In the genomic region with DNA sequence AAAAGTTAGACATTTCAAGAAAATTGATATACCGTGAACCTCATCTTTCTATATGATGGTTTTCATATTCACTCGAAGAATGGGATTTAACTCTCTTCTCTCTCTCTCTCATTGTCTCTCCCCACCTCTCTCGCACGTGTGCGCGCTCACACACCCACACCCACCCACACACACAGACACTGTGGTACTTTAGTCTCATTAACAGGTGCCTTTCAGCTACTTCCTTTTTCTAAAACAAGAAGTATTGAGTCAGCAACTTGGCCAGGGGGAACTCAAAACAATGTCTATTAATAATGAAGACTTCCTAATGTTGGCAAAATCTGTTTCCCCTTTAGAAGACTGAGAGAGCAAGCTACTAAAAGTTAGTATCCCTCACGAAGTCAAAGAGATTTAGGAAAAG, we compare ENCODE assay signal across 9 cellular contexts.
DNase-seq lines count a peak whose midpoint lies in the region; ATAC-seq and TF ChIP-seq lines count a peak whose summit lies in the region.
"Had no signal": no experiment of that assay in that cellular context is flagged by ENCODE, and none has a peak within 500 bp of the region (broad histone marks: within the 10 kb centered on the region; RNA-seq: fewer than 3 reads in every experiment).

No MANE protein-coding gene starts in this region.

- 95% methylated on average over 7 of the region's 7 CpGs for WGBS in mesenchymal stem cell

- H3K27me3 ChIP-seq in mesenchymal stem cell (ENCODE audit: control insufficient read depth in 1 of 2, insufficient read depth in 1 of 2, low read length in 2 of 2) = no peaks in the 10 kb centered on the region

- no peak for TF ChIP-seq CTCF in OCI-LY7 (conservative IDR thresholded peaks at IDR 0.05; ENCODE audit: low read length)

- no peak overlapping the region for H3K14ac ChIP-seq in mesenchymal stem cell (ENCODE audit: low read length in 2 of 2)

- no peak overlapping the region for H2AFZ ChIP-seq in OCI-LY7 (ENCODE audit: low read length)
- H2AFZ ChIP-seq in mesenchymal stem cell (ENCODE audit: low read depth, low read length) = no peak overlapping the region

- no TSS peak for BruUV-seq in OCI-LY7 (replicated peaks; lab: Mats Ljungman, UMichigan)

- H3K4me1 ChIP-seq in OCI-LY7 (ENCODE audit: insufficient read depth, low read length, poor library complexity, severe bottlenecking) = peaks cover 42% of the 10 kb centered on the region
- H3K4me1 ChIP-seq in mesenchymal stem cell (ENCODE audit: control insufficient read depth, insufficient read depth, low read depth, low read length) = no peaks in the 10 kb centered on the region

- DNase-seq in activated CD4-positive, alpha-beta T cell treated with anti-CD3 and anti-CD28 coated beads for 48 hours = peak; percentile 6
- DNase-seq in activated CD4-positive, alpha-beta T cell treated with anti-CD3 and anti-CD28 coated beads, Interleukin-2, amount 10 ng/mL, durations not matched to agents 7 days and 5 days = no peak
- DNase-seq in OCI-LY7 (ENCODE audit: low spot score) = peak; percentile 87
- peak; percentile 64 for DNase-seq in stimulated activated naive B cell treated with anti-CD40 and anti-IgM and Interleukin-4, amounts not matched to agents 10 μg/mL and 1 μg/mL and 100 μg/mL, for 72 hours
- no peak for DNase-seq in SKM-1 treated with dmso at 0.1 percent for 144 hours (lab: John Stamatoyannopoulos, UW; ENCODE audit: unreplicated experiment)
- DNase-seq in mesenchymal stem cell = no peak
- no peak for DNase-seq in NCI-H1694 treated with DMSO at 0.1 percent for 48 hours (lab: John Stamatoyannopoulos, UW)

- CTCF ChIA-PET in activated CD4-positive, alpha-beta T cell treated with anti-CD3 and anti-CD28 coated beads, Interleukin-2, amount 10 ng/mL, durations not matched to agents 7 days and 5 days (lab: Charles Lee) = no interaction called here
- CTCF ChIA-PET in OCI-LY7 (lab: Charles Lee; ENCODE audit: unreplicated experiment) = interaction anchor here (1.1 to 1.3 kb wide), 2 partner anchors 12 to 79 kb away, joined by 3 read pairs; no protein-coding TSS in a partner anchor

- H3K4me1 Mint-ChIP-seq in activated CD4-positive, alpha-beta T cell treated with anti-CD3 and anti-CD28 coated beads, Interleukin-2, amount 10 ng/mL, durations not matched to agents 7 days and 5 days = peaks cover 13% of the 10 kb centered on the region
- H3K4me1 Mint-ChIP-seq in stimulated activated naive B cell treated with anti-CD40 and anti-IgM and Interleukin-4, amounts not matched to agents 10 μg/mL and 1 μg/mL and 100 μg/mL, for 72 hours = peaks cover 13 to 31% of the 10 kb centered on the region in 2 donors

- H4K91ac ChIP-seq in mesenchymal stem cell (ENCODE audit: low read length) = no peak overlapping the region

- H3K4me2 ChIP-seq in OCI-LY7 (ENCODE audit: low read length) (peak overlapping the region; percentile 65), mesenchymal stem cell (ENCODE audit: low read length, poor library complexity, severe bottlenecking) (no peak overlapping the region)

- H3K9me2 ChIP-seq in OCI-LY7 (ENCODE audit: insufficient read depth, low read length) = no peaks in the 10 kb centered on the region

- no peak overlapping the region for H3K27ac Mint-ChIP-seq in activated CD4-positive, alpha-beta T cell treated with anti-CD3 and anti-CD28 coated beads, Interleukin-2, amount 10 ng/mL, durations not matched to agents 7 days and 5 days
- H3K27ac Mint-ChIP-seq in stimulated activated naive B cell treated with anti-CD40 and anti-IgM and Interleukin-4, amounts not matched to agents 10 μg/mL and 1 μg/mL and 100 μg/mL, for 72 hours = peak overlapping the region; percentile 1

- intact Hi-C loops in OCI-LY7 (cut with micrococcal nuclease; ENCODE audit: unreplicated experiment) = no loop called here

- no peak overlapping the region for H3K23ac ChIP-seq in mesenchymal stem cell (ENCODE audit: low read length in 2 of 2)

- H3K27ac ChIP-seq in OCI-LY7 (ENCODE audit: low read depth, low read length, poor library complexity, severe bottlenecking) = peak overlapping the region; percentile 8
- H3K27ac ChIP-seq in mesenchymal stem cell (ENCODE audit: low read length, poor library complexity, severe bottlenecking) = no peak overlapping the region
- H3K27ac ChIP-seq: epithelial cell of prostate had no signal

- no peak overlapping the region for H4K8ac ChIP-seq in mesenchymal stem cell (ENCODE audit: low read length)

- H2BK120ac ChIP-seq in mesenchymal stem cell (ENCODE audit: low read depth, low read length) = no peak overlapping the region

- peaks cover 37% of the 10 kb centered on the region for H3K27me3 Mint-ChIP-seq in activated CD4-positive, alpha-beta T cell treated with anti-CD3 and anti-CD28 coated beads, Interleukin-2, amount 10 ng/mL, durations not matched to agents 7 days and 5 days
- peaks cover 17 to 29% of the 10 kb centered on the region in 2 donors for H3K27me3 Mint-ChIP-seq in stimulated activated naive B cell treated with anti-CD40 and anti-IgM and Interleukin-4, amounts not matched to agents 10 μg/mL and 1 μg/mL and 100 μg/mL, for 72 hours

- no peaks in the 10 kb centered on the region for H4K20me1 ChIP-seq in OCI-LY7 (ENCODE audit: insufficient read depth, low read length)

- H3K9me3 ChIP-seq in OCI-LY7 (ENCODE audit: low read length) (no peaks in the 10 kb centered on the region), mesenchymal stem cell (ENCODE audit: control insufficient read depth, low read length) (no peaks in the 10 kb centered on the region)

- no peak overlapping the region for H3K4ac ChIP-seq in mesenchymal stem cell (ENCODE audit: low read depth in 1 of 2, low read length in 2 of 2)

- ATAC-seq in HG02973 (IDR thresholded peaks at IDR 0.05; ENCODE audit: unreplicated experiment) = peak; percentile 84
- ATAC-seq in stimulated activated naive B cell treated with anti-CD40 and anti-IgM and Interleukin-4, amounts not matched to agents 10 μg/mL and 1 μg/mL and 100 μg/mL, for 72 hours (replicated peaks) = peak; percentile 88 to 91

- H3K79me1 ChIP-seq in mesenchymal stem cell (replicated peaks; ENCODE audit: low read length, poor library complexity, severe bottlenecking) = no peaks in the 10 kb centered on the region

- POLR2A ChIA-PET in activated CD4-positive, alpha-beta T cell treated with anti-CD3 and anti-CD28 coated beads, Interleukin-2, amount 10 ng/mL, durations not matched to agents 7 days and 5 days (lab: Charles Lee) = no interaction called here
- POLR2A ChIA-PET in OCI-LY7 (lab: Charles Lee) = interaction anchor here (0.7 to 3.5 kb wide), 14 partner anchors 9 to 216 kb away, joined by 3 to 29 read pairs (median 4); partner anchors contain the start of gene SPRED1

- H3K18ac ChIP-seq in mesenchymal stem cell (ENCODE audit: low read depth in 1 of 2, low read length in 2 of 2) = no peak overlapping the region

- no peak overlapping the region for H2BK5ac ChIP-seq in mesenchymal stem cell (ENCODE audit: low read depth, low read length, poor library complexity, severe bottlenecking)

- H3K36me3 ChIP-seq in OCI-LY7 (ENCODE audit: insufficient read depth, low read length) = no peaks in the 10 kb centered on the region
- H3K36me3 ChIP-seq in mesenchymal stem cell (ENCODE audit: control insufficient read depth in 1 of 2, insufficient read depth in 2 of 2, low read depth in 1 of 2, low read length in 2 of 2) = no peaks in the 10 kb centered on the region

- no peak overlapping the region for H3K4me3 Mint-ChIP-seq in activated CD4-positive, alpha-beta T cell treated with anti-CD3 and anti-CD28 coated beads, Interleukin-2, amount 10 ng/mL, durations not matched to agents 7 days and 5 days
- H3K4me3 Mint-ChIP-seq in stimulated activated naive B cell treated with anti-CD40 and anti-IgM and Interleukin-4, amounts not matched to agents 10 μg/mL and 1 μg/mL and 100 μg/mL, for 72 hours = peak overlapping the region; percentile 41 to 62

- H2AK5ac ChIP-seq in mesenchymal stem cell (ENCODE audit: low read length, severe bottlenecking) = no peak overlapping the region

- H3K9ac ChIP-seq in mesenchymal stem cell (ENCODE audit: low read length) = no peak overlapping the region

- H3K4me3 ChIP-seq in OCI-LY7 (ENCODE audit: low read depth, low read length, poor library complexity, severe bottlenecking) (peak overlapping the region; percentile 32), mesenchymal stem cell (ENCODE audit: insufficient read depth in 1 of 2, low read depth in 1 of 2, low read length in 2 of 2) (no peak overlapping the region)

- no peaks in the 10 kb centered on the region for H3K9me3 Mint-ChIP-seq in activated CD4-positive, alpha-beta T cell treated with anti-CD3 and anti-CD28 coated beads, Interleukin-2, amount 10 ng/mL, durations not matched to agents 7 days and 5 days
- no peaks in the 10 kb centered on the region for H3K9me3 Mint-ChIP-seq in stimulated activated naive B cell treated with anti-CD40 and anti-IgM and Interleukin-4, amounts not matched to agents 10 μg/mL and 1 μg/mL and 100 μg/mL, for 72 hours

- H2BK12ac ChIP-seq in mesenchymal stem cell (ENCODE audit: low read length in 2 of 2) = no peak overlapping the region

- H3K36me3 Mint-ChIP-seq in activated CD4-positive, alpha-beta T cell treated with anti-CD3 and anti-CD28 coated beads, Interleukin-2, amount 10 ng/mL, durations not matched to agents 7 days and 5 days (ENCODE audit: low read depth) = no peaks in the 10 kb centered on the region
- H3K36me3 Mint-ChIP-seq in stimulated activated naive B cell treated with anti-CD40 and anti-IgM and Interleukin-4, amounts not matched to agents 10 μg/mL and 1 μg/mL and 100 μg/mL, for 72 hours = no peaks in the 10 kb centered on the region

- no peaks in the 10 kb centered on the region for H3K79me2 ChIP-seq in OCI-LY7 (ENCODE audit: insufficient read depth, low read depth, low read length)

- no peak overlapping the region for H2BK15ac ChIP-seq in mesenchymal stem cell (ENCODE audit: low read depth, poor library complexity, severe bottlenecking)

Comparison
In these comparisons a context has a peak if more than half of its experiments do, and no peak if none do; other contexts are left out.
1. DNase-seq: peak in activated CD4-positive, alpha-beta T cell treated with anti-CD3 and anti-CD28 coated beads for 48 hours (single experiment), OCI-LY7 (single experiment) and stimulated activated naive B cell treated with anti-CD40 and anti-IgM and Interleukin-4, amounts not matched to agents 10 μg/mL and 1 μg/mL and 100 μg/mL, for 72 hours (single experiment); none in activated CD4-positive, alpha-beta T cell treated with anti-CD3 and anti-CD28 coated beads, Interleukin-2, amount 10 ng/mL, durations not matched to agents 7 days and 5 days (single experiment), SKM-1 treated with dmso at 0.1 percent for 144 hours (single experiment), mesenchymal stem cell (single experiment) and NCI-H1694 treated with DMSO at 0.1 percent for 48 hours (single experiment).